8 cellular contexts compared by ENCODE assay signal in genomic region chr12:110124184-110124995, GRCh38. TPM values are rescaled to one million over a fixed set of nuclear protein-coding genes. Genes with fewer than 3 reads are reported as not detected.
DNase-seq lines count a peak whose midpoint lies in the region; ATAC-seq and TF ChIP-seq lines count a peak whose summit lies in the region.

Gene IFT81 (plus strand): TSS chr12:110124357. CDS start chr12:110127381, 3,024 bp downstream.

- H3K4me3 ChIP-seq in heart right ventricle = peak within 1 kb of the TSS; percentile 80 to 97 (median 89)

- CTCF ChIA-PET in T-cell (lab: Charles Lee) = interaction anchor here (0.5 to 1.4 kb wide), 9 partner anchors 24 to 446 kb away, joined by 3 to 10 read pairs (median 5); partner anchors contain the start of gene ARPC3 (in 1 of the 2)

- no peaks in the 10 kb centered on the region for H3K9me3 Mint-ChIP-seq in T-cell
- H3K9me3 Mint-ChIP-seq in type B pancreatic cell = no peaks in the 10 kb centered on the region

- H3K27ac ChIP-seq in heart right ventricle = peak within 1 kb of the TSS; percentile 68 to 97 (median 90)

- DNase-seq in GM10266 (ENCODE audit: extremely low spot score) = peak; percentile 98
- peak; percentile 94 for DNase-seq in NCI-H146 (lab: John Stamatoyannopoulos, UW)
- DNase-seq in T-cell = peak; percentile 85 to 99 (median 94)
- DNase-seq in amniotic epithelial cell (ENCODE audit: low read depth) = peak; percentile 85
- peak; percentile 95 to 96 for DNase-seq in heart right ventricle
- DNase-seq in posterior cingulate gyrus = peak; percentile 89 to 99 (median 96)
- peak; percentile 99 for DNase-seq in type B pancreatic cell (ENCODE audit: extremely low spot score, unreplicated experiment)

- H3K4me3 Mint-ChIP-seq in T-cell (peak within 1 kb of the TSS; percentile 78 to 92 (median 88)), type B pancreatic cell (peak within 1 kb of the TSS; percentile 96)

- H3K27ac Mint-ChIP-seq in T-cell = peak within 1 kb of the TSS in 1 of 2 donors; percentile 78
- peak within 1 kb of the TSS; percentile 89 for H3K27ac Mint-ChIP-seq in type B pancreatic cell

- H3K4me1 ChIP-seq in heart right ventricle = peaks cover 0 to 26% (median 15%) of the 10 kb centered on the region in 9 donors

- no peaks in the 10 kb centered on the region for H3K36me3 Mint-ChIP-seq in T-cell
- H3K36me3 Mint-ChIP-seq in type B pancreatic cell = peaks cover 14% of the 10 kb centered on the region

- peaks cover 0 to 8% (median 7%) of the 10 kb centered on the region in 3 donors for H3K4me1 Mint-ChIP-seq in T-cell
- H3K4me1 Mint-ChIP-seq in type B pancreatic cell (ENCODE audit: unreplicated experiment) = peaks cover 11% of the 10 kb centered on the region

- intact Hi-C loops in heart right ventricle (cut with DNase I) (no loop called here), posterior cingulate gyrus (cut with DNase I) (loop anchor here (2.0 kb wide), 1 partner anchor 156 kb away; the partner anchor contains the start of gene ATP2A2)

- H3K36me3 ChIP-seq in heart right ventricle = peaks cover 0 to 19% (median 6%) of the 10 kb centered on the region in 9 donors

- no peaks in the 10 kb centered on the region for H3K9me3 ChIP-seq in heart right ventricle

- TF ChIP-seq CTCF in GM10266 (IDR thresholded peaks at IDR 0.05; ENCODE audit: control insufficient read depth, insufficient read depth, low read depth, missing control alignments) = no peak
- peak in 3 of 9 donors; percentile 10 to 35 (median 28) for TF ChIP-seq CTCF in heart right ventricle (IDR thresholded peaks at IDR 0.05)
- no peak for TF ChIP-seq CTCF in type B pancreatic cell (conservative IDR thresholded peaks at IDR 0.05)

- POLR2A ChIA-PET in T-cell (lab: Charles Lee) = interaction anchor here (0.5 to 1.1 kb wide), 5 partner anchors 126 to 1187 kb away, joined by 3 to 9 read pairs (median 4); no protein-coding TSS in a partner anchor

- WGBS in heart right ventricle, 2 donors = 0 to 1% methylated on average over 75 to 78 of the region's 78 CpGs

- H3K27me3 Mint-ChIP-seq in T-cell (peaks cover 0 to 6% of the 10 kb centered on the region in 2 donors), type B pancreatic cell (peaks cover 4% of the 10 kb centered on the region)

- no peaks in the 10 kb centered on the region for H3K27me3 ChIP-seq in heart right ventricle

- ATAC-seq in HG02798 (IDR thresholded peaks at IDR 0.05; ENCODE audit: poor library complexity, unreplicated experiment) (peak; percentile 93), T-cell (replicated peaks in 1 of 4) (peak; percentile 90 to 94 (median 92)), heart right ventricle (peak; percentile 98 to 99 (median 98))

RNA-seq across cellular contexts. Expression of gene IFT81, which starts in this region (rescaled TPM):
- 1 to 10 TPM in 4 of 5 donors, under 1 TPM in 1; 0.73 to 2.3 (median 1.5) TPM for total RNA-seq in T-cell
- 10 to 100 TPM in 2 of 10 donors, 1 to 10 TPM in 8; 7.5 to 11.7 (median 8.5) TPM for total RNA-seq in heart right ventricle
- 1 to 10 TPM; 5.1 TPM for polyA plus RNA-seq in heart right ventricle
- total RNA-seq in type B pancreatic cell (ENCODE audit: low replicate concordance) = 12.6 and 33.8 TPM in 2 replicates

Comparison
In these comparisons a context has a peak if more than half of its experiments do, and no peak if none do; other contexts are left out.
1. Peak in every context shown above with its lines: DNase-seq, ATAC-seq, H3K4me3 ChIP-seq and H3K27ac ChIP-seq.